In the genomic region with DNA sequence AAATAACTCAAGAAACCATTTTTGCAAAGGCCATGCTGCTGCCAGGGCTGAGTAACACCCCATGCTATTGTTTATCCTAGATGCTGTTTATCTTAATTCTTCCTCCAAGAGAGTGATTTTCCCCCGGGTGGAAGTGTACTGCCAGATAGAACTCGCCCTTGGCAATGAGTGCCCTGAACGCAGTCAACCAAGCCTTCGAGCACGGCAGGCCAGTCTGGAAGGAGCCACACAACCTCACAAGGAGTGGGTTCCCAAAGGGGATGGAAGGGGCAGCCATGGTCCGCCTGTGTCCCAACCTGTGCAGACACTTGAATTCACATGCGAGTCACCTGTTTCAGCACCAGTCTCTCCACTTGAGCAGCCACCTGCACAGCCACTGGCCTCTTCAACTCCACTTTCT, we compare ENCODE assay signal across 1 cellular context.
TF ChIP-seq lines count a peak whose summit lies in the region.

No MANE protein-coding gene starts in this region.

TF ChIP-seq in HepG2, 621 proteins besides CTCF, POLR2A, EP300 and RAD21:
- no peak for TF ChIP-seq ZFY (CRISPR knock-in tag; IDR thresholded peaks at IDR 0.05)
- TF ChIP-seq HNF4A (CRISPR knock-in tag; IDR thresholded peaks at IDR 0.05) = no peak
- no peak for TF ChIP-seq ZNF788 (CRISPR knock-in tag; IDR thresholded peaks at IDR 0.05; ENCODE audit: borderline replicate concordance)
- TF ChIP-seq ZNF652 (CRISPR knock-in tag; IDR thresholded peaks at IDR 0.05; ENCODE audit: borderline replicate concordance, low read depth) = no peak
- TF ChIP-seq SRY (CRISPR knock-in tag; IDR thresholded peaks at IDR 0.05) = no peak
- no peak for TF ChIP-seq EEA1 (CRISPR knock-in tag; IDR thresholded peaks at IDR 0.05; ENCODE audit: borderline replicate concordance)
- TF ChIP-seq SKI (IDR thresholded peaks at IDR 0.05; ENCODE audit: partially characterized antibody) = no peak
- no peak for TF ChIP-seq FOXO1 (CRISPR knock-in tag; IDR thresholded peaks at IDR 0.05)
- TF ChIP-seq RELA (CRISPR knock-in tag; IDR thresholded peaks at IDR 0.05) = no peak
- no peak for TF ChIP-seq ZNF766 (CRISPR knock-in tag; IDR thresholded peaks at IDR 0.05; ENCODE audit: borderline replicate concordance)
- no peak for TF ChIP-seq ETV5 (CRISPR knock-in tag; IDR thresholded peaks at IDR 0.05; ENCODE audit: borderline replicate concordance)
- TF ChIP-seq, protein P1, sequence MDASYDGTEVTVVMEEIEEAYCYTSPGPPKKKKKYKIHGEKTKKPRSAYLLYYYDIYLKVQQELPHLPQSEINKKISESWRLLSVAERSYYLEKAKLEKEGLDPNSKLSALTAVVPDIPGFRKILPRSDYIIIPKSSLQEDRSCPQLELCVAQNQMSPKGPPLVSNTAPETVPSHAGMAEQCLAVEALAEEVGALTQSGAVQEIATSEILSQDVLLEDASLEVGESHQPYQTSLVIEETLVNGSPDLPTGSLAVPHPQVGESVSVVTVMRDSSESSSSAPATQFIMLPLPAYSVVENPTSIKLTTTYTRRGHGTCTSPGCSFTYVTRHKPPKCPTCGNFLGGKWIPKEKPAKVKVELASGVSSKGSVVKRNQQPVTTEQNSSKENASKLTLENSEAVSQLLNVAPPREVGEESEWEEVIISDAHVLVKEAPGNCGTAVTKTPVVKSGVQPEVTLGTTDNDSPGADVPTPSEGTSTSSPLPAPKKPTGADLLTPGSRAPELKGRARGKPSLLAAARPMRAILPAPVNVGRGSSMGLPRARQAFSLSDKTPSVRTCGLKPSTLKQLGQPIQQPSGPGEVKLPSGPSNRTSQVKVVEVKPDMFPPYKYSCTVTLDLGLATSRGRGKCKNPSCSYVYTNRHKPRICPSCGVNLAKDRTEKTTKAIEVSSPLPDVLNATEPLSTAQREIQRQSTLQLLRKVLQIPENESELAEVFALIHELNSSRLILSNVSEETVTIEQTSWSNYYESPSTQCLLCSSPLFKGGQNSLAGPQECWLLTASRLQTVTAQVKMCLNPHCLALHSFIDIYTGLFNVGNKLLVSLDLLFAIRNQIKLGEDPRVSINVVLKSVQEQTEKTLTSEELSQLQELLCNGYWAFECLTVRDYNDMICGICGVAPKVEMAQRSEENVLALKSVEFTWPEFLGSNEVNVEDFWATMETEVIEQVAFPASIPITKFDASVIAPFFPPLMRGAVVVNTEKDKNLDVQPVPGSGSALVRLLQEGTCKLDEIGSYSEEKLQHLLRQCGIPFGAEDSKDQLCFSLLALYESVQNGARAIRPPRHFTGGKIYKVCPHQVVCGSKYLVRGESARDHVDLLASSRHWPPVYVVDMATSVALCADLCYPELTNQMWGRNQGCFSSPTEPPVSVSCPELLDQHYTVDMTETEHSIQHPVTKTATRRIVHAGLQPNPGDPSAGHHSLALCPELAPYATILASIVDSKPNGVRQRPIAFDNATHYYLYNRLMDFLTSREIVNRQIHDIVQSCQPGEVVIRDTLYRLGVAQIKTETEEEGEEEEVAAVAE (CRISPR knock-in tag; IDR thresholded peaks at IDR 0.05; ENCODE audit: borderline replicate concordance) = no peak
- no peak for TF ChIP-seq STAG1 (CRISPR knock-in tag; IDR thresholded peaks at IDR 0.05)
- no peak for TF ChIP-seq RXRB (CRISPR knock-in tag; IDR thresholded peaks at IDR 0.05; ENCODE audit: borderline replicate concordance)
- no peak for TF ChIP-seq RARA (CRISPR knock-in tag; IDR thresholded peaks at IDR 0.05)
- TF ChIP-seq, protein P2, sequence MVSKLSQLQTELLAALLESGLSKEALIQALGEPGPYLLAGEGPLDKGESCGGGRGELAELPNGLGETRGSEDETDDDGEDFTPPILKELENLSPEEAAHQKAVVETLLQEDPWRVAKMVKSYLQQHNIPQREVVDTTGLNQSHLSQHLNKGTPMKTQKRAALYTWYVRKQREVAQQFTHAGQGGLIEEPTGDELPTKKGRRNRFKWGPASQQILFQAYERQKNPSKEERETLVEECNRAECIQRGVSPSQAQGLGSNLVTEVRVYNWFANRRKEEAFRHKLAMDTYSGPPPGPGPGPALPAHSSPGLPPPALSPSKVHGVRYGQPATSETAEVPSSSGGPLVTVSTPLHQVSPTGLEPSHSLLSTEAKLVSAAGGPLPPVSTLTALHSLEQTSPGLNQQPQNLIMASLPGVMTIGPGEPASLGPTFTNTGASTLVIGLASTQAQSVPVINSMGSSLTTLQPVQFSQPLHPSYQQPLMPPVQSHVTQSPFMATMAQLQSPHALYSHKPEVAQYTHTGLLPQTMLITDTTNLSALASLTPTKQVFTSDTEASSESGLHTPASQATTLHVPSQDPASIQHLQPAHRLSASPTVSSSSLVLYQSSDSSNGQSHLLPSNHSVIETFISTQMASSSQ (IDR thresholded peaks at IDR 0.05; ENCODE audit: low read depth) = no peak
- TF ChIP-seq, protein P2 (CRISPR knock-in tag; IDR thresholded peaks at IDR 0.05; ENCODE audit: borderline replicate concordance) = no peak
- no peak for TF ChIP-seq WIZ (CRISPR knock-in tag; IDR thresholded peaks at IDR 0.05)
